ENCODE assay signal across 22 cellular contexts in the genomic region with DNA sequence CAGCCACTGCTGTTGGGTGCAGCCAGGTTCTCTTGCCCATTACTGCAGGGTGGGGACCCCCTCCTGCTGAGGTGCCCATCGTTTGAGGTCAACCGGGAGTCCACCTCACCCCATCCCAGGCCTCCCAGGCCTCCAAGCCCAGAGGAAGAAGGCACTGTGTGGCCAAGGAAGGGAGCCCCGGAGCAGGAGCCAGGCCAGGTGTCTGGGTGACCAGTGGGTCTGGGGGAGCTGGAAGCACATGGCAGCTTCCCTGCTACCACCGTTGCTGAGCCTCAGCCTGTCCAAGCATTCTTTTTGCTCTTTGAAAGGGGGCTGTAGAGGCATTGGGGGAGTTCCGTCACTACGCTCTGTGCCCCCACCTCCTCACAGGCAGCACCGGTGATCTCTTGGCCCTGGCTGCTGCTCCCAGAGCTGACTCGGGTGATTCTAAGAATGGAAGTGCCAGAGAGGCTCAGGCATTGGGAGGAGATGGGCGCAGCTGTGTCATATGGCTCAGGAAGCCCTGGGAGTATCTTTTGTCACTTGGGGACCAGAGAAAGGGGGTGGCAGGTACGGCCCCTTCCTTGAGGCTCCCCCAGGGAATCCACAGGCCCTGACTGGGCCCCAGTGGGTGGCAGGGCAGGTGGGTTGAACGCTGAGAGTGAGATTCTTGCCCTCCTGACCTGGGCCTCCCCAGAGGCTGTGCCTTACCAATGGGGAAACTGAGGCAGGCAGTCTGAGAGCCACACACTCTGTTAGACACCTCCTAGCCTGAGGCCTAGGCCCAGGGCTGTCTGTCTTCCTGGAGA. TPM values are rescaled to one million over a fixed set of nuclear protein-coding genes. Genes with fewer than 3 reads are reported as not detected.
DNase-seq lines count a peak whose midpoint lies in the region; ATAC-seq and TF ChIP-seq lines count a peak whose summit lies in the region.
"Had no signal": no experiment of that assay in that cellular context is flagged by ENCODE, and none has a peak within 500 bp of the region (broad histone marks: within the 10 kb centered on the region; RNA-seq: fewer than 3 reads in every experiment).

No MANE protein-coding gene starts in this region.

- POLR2A ChIA-PET in RWPE1 (lab: Yijun Ruan, JAX; ENCODE audit: low non-redundant PET) = no interaction called here

- CTCF ChIA-PET in RWPE1 (lab: Yijun Ruan, JAX) = interaction anchor here (1.1 to 2.3 kb wide), 2 partner anchors 36 to 86 kb away, joined by 3 to 8 read pairs; no protein-coding TSS in a partner anchor

- peaks cover 28% of the 10 kb centered on the region for H3K36me3 ChIP-seq in neutrophil
- H3K36me3 ChIP-seq: right lobe of liver had no signal

- H3K27me3 ChIP-seq in neutrophil = peaks cover 13% of the 10 kb centered on the region
- H3K27me3 ChIP-seq: MG63, right lobe of liver had no signal

- peak overlapping the region; percentile 24 to 37 for H3K4me3 Mint-ChIP-seq in activated T-cell treated with anti-CD3 and anti-CD28 coated beads, Interleukin-2, amount 50 U/mL, for 72 hours
- H3K4me3 Mint-ChIP-seq in glutamatergic neuron (ENCODE audit: unreplicated experiment) = no peak overlapping the region

- peak overlapping the region; percentile 85 to 90 for H3K4me3 ChIP-seq in neutrophil (ENCODE audit: low read depth in 1 of 2, low read length in 1 of 2)
- H3K4me3 ChIP-seq: GM23248, MG63, right lobe of liver had no signal

- TF ChIP-seq CTCF in RWPE1 (conservative IDR thresholded peaks at IDR 0.05; ENCODE audit: low read depth) (no peak), glutamatergic neuron (IDR thresholded peaks at IDR 0.05; ENCODE audit: partially characterized antibody, unreplicated experiment) (no peak), neutrophil (IDR thresholded peaks at IDR 0.05) (no peak)

- ATAC-seq in activated T-cell treated with anti-CD3 and anti-CD28 coated beads, Interleukin-2, amount 50 U/mL, for 72 hours (replicated peaks in 1 of 2) = no peak
- ATAC-seq: esophagus mucosa, right lobe of liver had no signal

- H3K27ac ChIP-seq in RWPE1 (peak overlapping the region; percentile 31), neutrophil (peak overlapping the region; percentile 66)
- H3K27ac ChIP-seq: GM23248, right lobe of liver had no signal

- H3K9me3 ChIP-seq in neutrophil = no peaks in the 10 kb centered on the region
- H3K9me3 ChIP-seq: MG63, right lobe of liver had no signal

- H3K4me1 Mint-ChIP-seq in activated T-cell treated with anti-CD3 and anti-CD28 coated beads, Interleukin-2, amount 50 U/mL, for 72 hours (ENCODE audit: low read depth) = peaks cover 5% of the 10 kb centered on the region
- peaks cover 2% of the 10 kb centered on the region for H3K4me1 Mint-ChIP-seq in glutamatergic neuron (ENCODE audit: low read depth, unreplicated experiment)

- peaks cover 26% of the 10 kb centered on the region for H3K27me3 Mint-ChIP-seq in activated T-cell treated with anti-CD3 and anti-CD28 coated beads, Interleukin-2, amount 50 U/mL, for 72 hours (ENCODE audit: low read depth)
- peaks cover 35% of the 10 kb centered on the region for H3K27me3 Mint-ChIP-seq in glutamatergic neuron (ENCODE audit: unreplicated experiment)

- DNase-seq in activated T-cell treated with anti-CD3 and anti-CD28 coated beads, Interleukin-2, amount 50 U/mL, for 72 hours = no peak
- no peak for DNase-seq in activated T-cell treated with anti-CD3 and anti-CD28 coated beads, Interleukin-2, amount 50 U/mL, for 1 hour
- DNase-seq in RWPE1 (ENCODE audit: low spot score) = no peak
- peak; percentile 12 for DNase-seq in glutamatergic neuron
- no peak for DNase-seq in UCSD-AML1 (lab: John Stamatoyannopoulos, UW; ENCODE audit: unreplicated experiment)
- DNase-seq in DMS153 (lab: John Stamatoyannopoulos, UW) = no peak
- no peak for DNase-seq in GM19240 (ENCODE audit: insufficient read length, low spot score)
- DNase-seq: activated CD4-positive, alpha-beta T cell treated with anti-CD3 and anti-CD28 coated beads for 4 hours; activated effector memory CD4-positive, alpha-beta T cell treated with Interleukin-2 at 50 U/mL for 16 hours; aorta; effector CD4-positive, alpha-beta T cell; GM23248; kidney glomerular epithelial cell; MG63; NCI-H1436 treated with DMSO at 0.1 percent for 48 hours; NCI-H526; nucleus accumbens; right lobe of liver had no signal

- no peaks in the 10 kb centered on the region for H3K36me3 Mint-ChIP-seq in activated T-cell treated with anti-CD3 and anti-CD28 coated beads, Interleukin-2, amount 50 U/mL, for 72 hours (ENCODE audit: insufficient read depth in 2 of 2)
- peaks cover 8% of the 10 kb centered on the region for H3K36me3 Mint-ChIP-seq in glutamatergic neuron (ENCODE audit: unreplicated experiment)

- H3K9me3 Mint-ChIP-seq in activated T-cell treated with anti-CD3 and anti-CD28 coated beads, Interleukin-2, amount 50 U/mL, for 72 hours = no peaks in the 10 kb centered on the region
- peaks cover 14% of the 10 kb centered on the region for H3K9me3 Mint-ChIP-seq in glutamatergic neuron (ENCODE audit: unreplicated experiment)

- peaks cover 50 to 52% of the 10 kb centered on the region in 2 experiments for H3K4me1 ChIP-seq in neutrophil (ENCODE audit: control insufficient read depth in 1 of 2, insufficient read depth in 1 of 2, low read depth in 1 of 2, low read length in 1 of 2)

- H3K27ac Mint-ChIP-seq in activated T-cell treated with anti-CD3 and anti-CD28 coated beads, Interleukin-2, amount 50 U/mL, for 72 hours = no peak overlapping the region
- H3K27ac Mint-ChIP-seq in glutamatergic neuron (ENCODE audit: unreplicated experiment) = no peak overlapping the region

RNA-seq across cellular contexts. Expression of a gene that starts 1.9 kb away (rescaled TPM):
- total RNA-seq in activated T-cell treated with anti-CD3 and anti-CD28 coated beads, Interleukin-2, amount 50 U/mL, for 72 hours = 1 to 10 TPM; 1.8 to 1.9 TPM
- 96.0 TPM for total RNA-seq in glutamatergic neuron (ENCODE audit: unreplicated experiment)

RNA-seq across cellular contexts. Expression of a gene that starts 7.1 kb away (rescaled TPM):
- under 1 TPM in 1 of 2 donors, not detected in 1; 0.17 TPM for total RNA-seq in activated T-cell treated with anti-CD3 and anti-CD28 coated beads, Interleukin-2, amount 50 U/mL, for 72 hours
- 8.3 TPM for total RNA-seq in glutamatergic neuron (ENCODE audit: unreplicated experiment)
- total RNA-seq: RPMI7951 had no signal

RNA-seq across cellular contexts. Expression of a gene that starts 44.3 kb away (rescaled TPM):
- total RNA-seq in activated T-cell treated with anti-CD3 and anti-CD28 coated beads, Interleukin-2, amount 50 U/mL, for 72 hours = under 1 TPM in 1 of 2 donors, not detected in 1; 0.12 TPM
- total RNA-seq in glutamatergic neuron (ENCODE audit: unreplicated experiment) = 2.4 TPM
- total RNA-seq: frontal cortex, RPMI7951 had no signal

Comparison
In these comparisons a context has a peak if more than half of its experiments do, and no peak if none do; other contexts are left out.
1. RNA of a gene that starts 1.9 kb away (total RNA-seq): 96.0 TPM in glutamatergic neuron (single experiment); 1.8 to 1.9 TPM in activated T-cell treated with anti-CD3 and anti-CD28 coated beads, Interleukin-2, amount 50 U/mL, for 72 hours; every median in the first group is over 10 times any median in the second.